Comparison of ENCODE assay signal across 26 cellular contexts in the genomic region with DNA sequence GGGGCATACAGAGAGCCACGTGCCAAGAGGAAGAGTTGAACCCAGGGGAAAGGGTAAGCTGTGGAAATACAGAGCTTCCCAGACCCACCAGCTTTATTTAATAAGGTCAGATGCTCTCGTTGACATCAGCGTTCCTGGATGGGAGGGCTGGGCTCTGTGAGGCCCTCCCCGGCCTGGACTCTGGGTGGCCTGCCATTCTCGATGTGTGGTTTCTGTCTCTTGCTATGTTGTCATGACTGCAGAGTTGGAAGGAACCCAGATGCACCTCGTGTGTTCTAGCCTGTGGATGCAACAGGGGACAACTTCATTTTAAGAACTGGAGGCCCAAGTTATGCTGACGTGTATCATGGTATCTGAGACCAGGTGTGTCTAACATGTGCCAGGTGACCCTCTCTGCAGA.
"Had no signal": no experiment of that assay in that cellular context is flagged by ENCODE, and none has a peak within 500 bp of the region (broad histone marks: within the 10 kb centered on the region; RNA-seq: fewer than 3 reads in every experiment).

No MANE protein-coding gene starts in this region.

- H2AFZ ChIP-seq: hepatocyte had no signal

- DNase-seq: islet precursor cell; left ventricle myocardium inferior; mesendoderm; naive B cell; natural killer cell; nephron progenitor cell; pancreas; retina; stimulated activated CD4-positive, alpha-beta T cell treated with anti-CD3 and anti-CD28 coated beads, Interleukin-12 subunit alpha, Interleukin-12 subunit beta, amount 100 ng/mL, for 4 hours; stimulated activated CD4-positive, alpha-beta T cell treated with anti-CD3 and anti-CD28 coated beads, Interleukin-15, amount 100 ng/mL, for 24 hours; stimulated activated CD4-positive, alpha-beta T cell treated with anti-CD3 and anti-CD28 coated beads, Interleukin-2, amount 100 ng/mL, for 24 hours; stimulated activated CD4-positive, alpha-beta T cell treated with anti-CD3 and anti-CD28 coated beads, Interleukin-4, amount 100 ng/mL, for 1 hour; stimulated activated naive B cell treated with anti-CD40 and anti-IgM and Interleukin-4, amounts not matched to agents 10 μg/mL and 1 μg/mL and 100 μg/mL, for 72 hours; stimulated activated naive CD8-positive, alpha-beta T cell treated with anti-CD3 and anti-CD28 coated beads, Interleukin-15, Interleukin-2, amounts not matched to agents 100 U/mL and 50 U/mL, for 24 hours; stomach; testis; thyroid gland; transverse colon; upper lobe of right lung had no signal

- H3K4me1 Mint-ChIP-seq: naive B cell; natural killer cell; stimulated activated naive B cell treated with anti-CD40 and anti-IgM and Interleukin-4, amounts not matched to agents 10 μg/mL and 1 μg/mL and 100 μg/mL, for 72 hours had no signal

- H3K4me3 ChIP-seq: hepatocyte, left ventricle myocardium inferior, lung, pancreas, prostate gland, skin epidermis, stomach, testis, thyroid gland, transverse colon, upper lobe of right lung had no signal

- H3K36me3 ChIP-seq: left ventricle myocardium inferior, pancreas, prostate gland, stomach, thyroid gland, transverse colon, upper lobe of right lung had no signal

- H3K4me2 ChIP-seq: hepatocyte had no signal

- H3K4me3 Mint-ChIP-seq: mesothelial cell of epicardium; natural killer cell; nephron progenitor cell; stimulated activated naive B cell treated with anti-CD40 and anti-IgM and Interleukin-4, amounts not matched to agents 10 μg/mL and 1 μg/mL and 100 μg/mL, for 72 hours had no signal

- H3K9me3 Mint-ChIP-seq: mesothelial cell of epicardium; natural killer cell; stimulated activated naive B cell treated with anti-CD40 and anti-IgM and Interleukin-4, amounts not matched to agents 10 μg/mL and 1 μg/mL and 100 μg/mL, for 72 hours had no signal

- H3K79me2 ChIP-seq: hepatocyte had no signal

- H3K9me3 ChIP-seq: left ventricle myocardium inferior, pancreas, prostate gland, stomach, testis, thyroid gland, transverse colon, upper lobe of right lung had no signal

- H3K36me3 Mint-ChIP-seq: natural killer cell had no signal

- H3K27ac Mint-ChIP-seq: mesothelial cell of epicardium; naive B cell; natural killer cell; stimulated activated naive B cell treated with anti-CD40 and anti-IgM and Interleukin-4, amounts not matched to agents 10 μg/mL and 1 μg/mL and 100 μg/mL, for 72 hours had no signal

- ATAC-seq: natural killer cell; pancreas; right cardiac atrium; sciatic nerve; stimulated activated naive B cell treated with anti-CD40 and anti-IgM and Interleukin-4, amounts not matched to agents 10 μg/mL and 1 μg/mL and 100 μg/mL, for 72 hours; stimulated activated naive CD8-positive, alpha-beta T cell treated with anti-CD3 and anti-CD28 coated beads, Interleukin-15, Interleukin-2, amounts not matched to agents 100 U/mL and 50 U/mL, for 24 hours; upper lobe of right lung had no signal

- H3K27ac ChIP-seq: hepatocyte, left ventricle myocardium inferior, pancreas, prostate gland, skin epidermis, stomach, testis, thyroid gland, transverse colon, upper lobe of right lung had no signal

- H3K27me3 ChIP-seq: hepatocyte, pancreas, stomach, testis, thyroid gland, transverse colon, upper lobe of right lung had no signal

- H3K4me1 ChIP-seq: left ventricle myocardium inferior, pancreas, prostate gland, stomach, testis, thyroid gland, transverse colon, upper lobe of right lung had no signal
